In genomic region chr13:75549262-75550158, GRCh38 we compare ENCODE assay signal across 8 cellular contexts. TPM values are rescaled to one million over a fixed set of nuclear protein-coding genes. Genes with fewer than 3 reads are reported as not detected.
DNase-seq lines count a peak whose midpoint lies in the region; ATAC-seq and TF ChIP-seq lines count a peak whose summit lies in the region.

Gene UCHL3 (plus strand): TSS chr13:75549791. CDS start chr13:75549821, 30 bp downstream.

- H3K27ac ChIP-seq in colonic mucosa (peak within 1 kb of the TSS; percentile 70), layer of hippocampus (ENCODE audit: low read depth, low read length) (peak within 1 kb of the TSS; percentile 77)

- DNase-seq in BJ (ENCODE audit: low read depth) (peak; percentile 46), GM19238 (ENCODE audit: insufficient read length, low spot score) (peak; percentile 93), NCI-H524 treated with DMSO at 0.1 percent for 48 hours (lab: John Stamatoyannopoulos, UW) (peak; percentile 66), colonic mucosa (peak; percentile 98)
- DNase-seq in activated CD4-positive, alpha-beta T cell treated with anti-CD3 and anti-CD28 coated beads for 48 hours = peak; percentile 98
- peak; percentile 98 for DNase-seq in stimulated activated CD4-positive, alpha-beta T cell treated with anti-CD3 and anti-CD28 coated beads, Interleukin-1b, Interleukin-23, amount 100 ng/mL, for 48 hours

- peaks cover 2% of the 10 kb centered on the region; the same call in 1 of the 2 replicates for H3K36me3 ChIP-seq in BJ (ENCODE audit: control insufficient read depth, insufficient read depth, low read length)
- no peaks in the 10 kb centered on the region for H3K36me3 ChIP-seq in colonic mucosa

- CTCF ChIA-PET in BJ (lab: Yijun Ruan, JAX) = interaction anchor here (0.7 to 1.8 kb wide), 7 partner anchors 9 to 192 kb away, joined by 3 to 10 read pairs (median 3); partner anchors contain the start of gene TBC1D4

- TF ChIP-seq CTCF in BJ (IDR thresholded peaks at IDR 0.05; ENCODE audit: insufficient read depth, low read depth, low read length) (peak; percentile 98), colonic mucosa (IDR thresholded peaks at IDR 0.05) (peak; percentile 81)

- ATAC-seq in HG03457 (IDR thresholded peaks at IDR 0.05; ENCODE audit: unreplicated experiment) = peak; percentile 97

- H3K9me3 ChIP-seq in colonic mucosa = no peaks in the 10 kb centered on the region

- POLR2A ChIA-PET in BJ (lab: Charles Lee) = no interaction called here

- H3K4me3 ChIP-seq in BJ (ENCODE audit: low read depth, low read length) = peak within 1 kb of the TSS; percentile 96
- peak within 1 kb of the TSS; percentile 71 for H3K4me3 ChIP-seq in colonic mucosa

- no peaks in the 10 kb centered on the region for H3K4me1 ChIP-seq in colonic mucosa

- H3K27me3 ChIP-seq in BJ (ENCODE audit: control insufficient read depth, insufficient read depth, low read length) (no peaks in the 10 kb centered on the region), colonic mucosa (no peaks in the 10 kb centered on the region), layer of hippocampus (ENCODE audit: control insufficient read depth, insufficient read depth, low read length) (no peaks in the 10 kb centered on the region)

- H3K9ac ChIP-seq in colonic mucosa (ENCODE audit: low read depth in 2 of 2, low read length in 2 of 2) = peak within 1 kb of the TSS; percentile 77 to 97

- intact Hi-C loops in colonic mucosa (cut with DNase I) = no loop called here

RNA-seq across cellular contexts. Expression of gene UCHL3, which starts in this region (rescaled TPM):
- 24.4 and 39.7 TPM in 2 replicates for polyA plus RNA-seq in BJ (2011; rRNA removed)
- 3.7 and 4.7 TPM in 2 replicates for polyA minus RNA-seq in BJ (2011; rRNA and poly(A)+ RNA removed)
- total RNA-seq in colonic mucosa = 10 to 100 TPM; 42.9 to 50.7 TPM

Comparison
In these comparisons a context has a peak if more than half of its experiments do, and no peak if none do; other contexts are left out.
1. Peak in every context shown above with its lines: DNase-seq, ATAC-seq, H3K4me3 ChIP-seq and H3K27ac ChIP-seq.
2. DNase-seq: peak in every context shown above with its lines; median percentile 98 in activated CD4-positive, alpha-beta T cell treated with anti-CD3 and anti-CD28 coated beads for 48 hours; 98 in colonic mucosa; 98 in stimulated activated CD4-positive, alpha-beta T cell treated with anti-CD3 and anti-CD28 coated beads, Interleukin-1b, Interleukin-23, amount 100 ng/mL, for 48 hours; 93 in GM19238; 66 in NCI-H524 treated with DMSO at 0.1 percent for 48 hours; 46 in BJ.